28 cellular contexts compared by ENCODE assay signal in genomic region chr9:72326643-72327042, GRCh38. TPM values are rescaled to one million over a fixed set of nuclear protein-coding genes. Genes with fewer than 3 reads are reported as not detected.
DNase-seq lines count a peak whose midpoint lies in the region; FAIRE-seq and TF ChIP-seq lines count a peak whose summit lies in the region.
"Had no signal": no experiment of that assay in that cellular context is flagged by ENCODE, and none has a peak within 500 bp of the region (broad histone marks: within the 10 kb centered on the region; RNA-seq: fewer than 3 reads in every experiment).

No MANE protein-coding gene starts in this region.

- H2BK5ac ChIP-seq in trophoblast cell (ENCODE audit: low read depth, low read length, poor library complexity): no peak overlapping the region

- H3K4me3 ChIP-seq in AG10803 (ENCODE audit: low read length) (no peak overlapping the region), NB4 (ENCODE audit: low read depth, low read length) (no peak overlapping the region), cardiac fibroblast (replicated peaks in 1 of 2; ENCODE audit: low read depth in 2 of 2, low read length in 2 of 2) (no peak overlapping the region), trophoblast cell (ENCODE audit: low read depth, low read length) (no peak overlapping the region), kidney (ENCODE audit: low read length in 2 of 2) (no peak overlapping the region)
- H3K4me3 ChIP-seq: HAP-1, MG63 had no signal

- no peak overlapping the region for H3K4me2 ChIP-seq in trophoblast cell (ENCODE audit: low read length)

- H2BK12ac ChIP-seq in trophoblast cell (ENCODE audit: low read length): no peak overlapping the region

- WGBS in trophoblast cell (ENCODE audit: extremely low coverage, insufficient coverage, insufficient read length): no CpG with 5 or more reads among the region's 2 CpGs

- H3K4ac ChIP-seq in trophoblast cell (ENCODE audit: low read depth, low read length): no peak overlapping the region

- H3K23ac ChIP-seq in trophoblast cell (ENCODE audit: low read length): no peak overlapping the region

- DNase-seq in AG10803 (ENCODE audit: low read depth) (peak; percentile 34), NB4 (ENCODE audit: low read depth) (peak; percentile 15), cardiac fibroblast (ENCODE audit: low read depth in 2 of 2) (peak; percentile 17 to 43), trophoblast cell (peak; percentile 42 to 81), NCI-H187 (lab: John Stamatoyannopoulos, UW) (no peak), kidney (no peak), DMS53 (lab: John Stamatoyannopoulos, UW) (no peak)
- DNase-seq: CD8-positive, alpha-beta memory T cell; DMS 273 treated with DMSO at 0.1 percent for 48 hours; DMS79 treated with DMSO at 0.1 percent for 48 hours; GF-D8; GOT3; HFFc6; KBM-7; MG63; NCI-H1105 treated with DMSO at 0.1 percent for 48 hours; NCI-H146; NCI-H2029; NCI-H446; NCI-H526; NCI-H82; NK-92 treated with Interleukin-12 subunit alpha and Interleukin-12 subunit beta, amount 100 ng/mL, for 24 hours; Right ventricle myocardium superior; RPMI8226 had no signal

- no peaks in the 10 kb centered on the region for H3K79me2 ChIP-seq in trophoblast cell (ENCODE audit: control insufficient read depth, insufficient read depth, low read length, poor library complexity)

- no peaks in the 10 kb centered on the region for H3K36me3 ChIP-seq in trophoblast cell (ENCODE audit: control insufficient read depth in 1 of 2, insufficient read depth in 2 of 2, low read length in 2 of 2)
- no peaks in the 10 kb centered on the region for H3K36me3 ChIP-seq in kidney (ENCODE audit: control insufficient read depth in 1 of 2, insufficient read depth in 2 of 2, low read length in 2 of 2)
- H3K36me3 ChIP-seq: HAP-1, MG63 had no signal

- TF ChIP-seq POLR2A in NB4 (IDR thresholded peaks at IDR 0.05; ENCODE audit: extremely low read depth, insufficient read length): no peak

- H3K14ac ChIP-seq in trophoblast cell (ENCODE audit: low read length): no peak overlapping the region

- H2AK5ac ChIP-seq in trophoblast cell (ENCODE audit: low read length): no peak overlapping the region

- no peak overlapping the region for H3K9ac ChIP-seq in trophoblast cell (ENCODE audit: low read length)
- no peak overlapping the region for H3K9ac ChIP-seq in kidney (ENCODE audit: low read length in 2 of 2)

- H2BK120ac ChIP-seq in trophoblast cell (ENCODE audit: insufficient read depth, low read length, poor library complexity): no peak overlapping the region

- FAIRE-seq in kidney (lab: Jason Lieb, UNC): no peak
- FAIRE-seq: A204.1, GM12891 had no signal

- H3K79me1 ChIP-seq in trophoblast cell (ENCODE audit: low read length): no peaks in the 10 kb centered on the region

- no peaks in the 10 kb centered on the region for H3K27me3 ChIP-seq in trophoblast cell (ENCODE audit: insufficient read depth, low read length)
- H3K27me3 ChIP-seq: MG63 had no signal

- H4K8ac ChIP-seq in trophoblast cell (ENCODE audit: low read depth, low read length): no peak overlapping the region

- H4K12ac ChIP-seq in trophoblast cell (ENCODE audit: low read depth, low read length): no peak overlapping the region

- no peak overlapping the region for H2AFZ ChIP-seq in trophoblast cell (ENCODE audit: insufficient read depth, low read length, poor library complexity)

- H3K9me3 ChIP-seq in trophoblast cell (ENCODE audit: insufficient read depth, low read depth, low read length) (no peaks in the 10 kb centered on the region), kidney (ENCODE audit: control insufficient read depth in 1 of 2, low read length in 2 of 2) (no peaks in the 10 kb centered on the region)
- H3K9me3 ChIP-seq: MG63 had no signal

- H3K4me1 ChIP-seq in trophoblast cell (ENCODE audit: control insufficient read depth in 1 of 2, insufficient read depth in 2 of 2, low read length in 2 of 2) (no peaks in the 10 kb centered on the region), kidney (ENCODE audit: control insufficient read depth in 1 of 2, insufficient read depth in 1 of 2, low read depth in 1 of 2, low read length in 2 of 2) (no peaks in the 10 kb centered on the region)
- H3K4me1 ChIP-seq: HAP-1 had no signal

- TF ChIP-seq CTCF in AG10803 (conservative IDR thresholded peaks at IDR 0.05; ENCODE audit: low read length): no peak
- no peak for TF ChIP-seq CTCF in NB4 (IDR thresholded peaks at IDR 0.05; ENCODE audit: low read depth, low read length)
- no peak for TF ChIP-seq CTCF in cardiac fibroblast (IDR thresholded peaks at IDR 0.05; ENCODE audit: low read depth, low read length)
- TF ChIP-seq CTCF in kidney (IDR thresholded peaks at IDR 0.05; ENCODE audit: borderline replicate concordance, extremely low read depth, insufficient read depth): no peak

- H3K18ac ChIP-seq in trophoblast cell (ENCODE audit: low read length): no peak overlapping the region

- intact Hi-C loops in kidney (cut with DNase I): no loop called here

- H3K27ac ChIP-seq in trophoblast cell (ENCODE audit: low read depth, low read length) (no peak overlapping the region), kidney (ENCODE audit: low read depth in 2 of 2, low read length in 2 of 2) (no peak overlapping the region)
- H3K27ac ChIP-seq: C4-2B had no signal

- H4K91ac ChIP-seq in trophoblast cell (ENCODE audit: low read depth, low read length): no peak overlapping the region

RNA-seq across cellular contexts. Expression of gene ZFAND5, which starts 38.4 kb away (rescaled TPM):
- polyA plus RNA-seq in trophoblast cell (2013): 209 and 220 TPM in 2 replicates
- total RNA-seq in kidney: 218 TPM
- 88.8 TPM for polyA plus RNA-seq in kidney (ENCODE audit: insufficient read depth, low read depth, low replicate concordance)

Comparison
In these comparisons a context has a peak if more than half of its experiments do, and no peak if none do; other contexts are left out.
1. DNase-seq: peak in AG10803 (single experiment), NB4 (single experiment), cardiac fibroblast (2 of 2) and trophoblast cell (2 of 2); none in NCI-H187 (0 of 2), kidney (single experiment) and DMS53 (single experiment).